Comparison of ENCODE assay signal across 11 cellular contexts in the genomic region with DNA sequence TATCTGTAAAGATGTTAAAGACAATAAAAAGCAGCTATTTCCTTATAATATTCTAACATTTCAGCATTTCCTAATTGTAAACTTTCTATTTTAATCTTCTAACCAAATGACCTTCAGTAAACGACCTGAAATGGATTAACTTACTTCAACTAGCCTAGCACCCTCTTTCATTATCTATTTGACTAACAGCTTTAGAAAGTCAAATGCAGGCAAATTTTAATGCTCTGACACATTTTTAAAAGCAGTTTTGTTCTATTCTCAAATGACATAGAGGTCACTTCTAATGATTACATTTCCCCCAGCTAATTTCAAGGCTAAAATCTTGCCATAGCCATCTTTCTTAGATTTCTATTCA. TPM values are rescaled to one million over a fixed set of nuclear protein-coding genes. Genes with fewer than 3 reads are reported as not detected.
DNase-seq lines count a peak whose midpoint lies in the region; ATAC-seq and TF ChIP-seq lines count a peak whose summit lies in the region.
"Had no signal": no experiment of that assay in that cellular context is flagged by ENCODE, and none has a peak within 500 bp of the region (broad histone marks: within the 10 kb centered on the region; RNA-seq: fewer than 3 reads in every experiment).

No MANE protein-coding gene starts in this region.

- H3K36me3 ChIP-seq in gastroesophageal sphincter, result no peaks in the 10 kb centered on the region

- no peak for DNase-seq in epithelial cell of prostate (ENCODE audit: low read depth, low spot score)
- no peak for DNase-seq in activated T-cell treated with anti-CD3 and anti-CD28 coated beads, Interleukin-2, amount 50 U/mL, for 48 hours
- DNase-seq in activated CD4-positive, alpha-beta T cell treated with anti-CD3 and anti-CD28 coated beads for 1 hour, result no peak
- no peak for DNase-seq in left ventricle myocardium superior
- DNase-seq: activated CD8-positive, alpha-beta memory T cell treated with anti-CD3 and anti-CD28 coated beads, Interleukin-2, amount 50 U/mL, for 48 hours; KBM-7; NCI-H524 treated with DMSO at 0.1 percent for 48 hours had no signal

- ATAC-seq in GM18868 (IDR thresholded peaks at IDR 0.05; ENCODE audit: unreplicated experiment), result peak; percentile 43
- peak; percentile 44 for ATAC-seq in GM21786 (IDR thresholded peaks at IDR 0.05; ENCODE audit: unreplicated experiment)
- peak; percentile 60 for ATAC-seq in HG03432 (IDR thresholded peaks at IDR 0.05; ENCODE audit: unreplicated experiment)
- no peak for ATAC-seq in left ventricle myocardium superior
- no peak for ATAC-seq in gastroesophageal sphincter

- no peak for TF ChIP-seq EP300 in gastroesophageal sphincter (IDR thresholded peaks at IDR 0.05)

- H3K4me3 ChIP-seq in gastroesophageal sphincter, result no peak overlapping the region

- H3K27me3 ChIP-seq in gastroesophageal sphincter, result no peaks in the 10 kb centered on the region

- TF ChIP-seq POLR2A in gastroesophageal sphincter (IDR thresholded peaks at IDR 0.05), result no peak

- no peaks in the 10 kb centered on the region for H3K9me3 ChIP-seq in gastroesophageal sphincter

- WGBS in gastroesophageal sphincter (ENCODE audit: low coverage in 1 of 2), 2 donors, result 30 to 36% methylated on average over 1 of the region's 1 CpG

- intact Hi-C loops in left ventricle myocardium superior (cut with micrococcal nuclease), result no loop called here

- no peaks in the 10 kb centered on the region for H3K4me1 ChIP-seq in gastroesophageal sphincter

- no peak for TF ChIP-seq CTCF in gastroesophageal sphincter (IDR thresholded peaks at IDR 0.05)

- peak overlapping the region; percentile 90 for H3K27ac ChIP-seq in epithelial cell of prostate
- no peak overlapping the region for H3K27ac ChIP-seq in gastroesophageal sphincter

RNA-seq across cellular contexts. Expression of a gene that starts 41.9 kb away (rescaled TPM):
- total RNA-seq in left ventricle myocardium superior, result 0.20 TPM
- under 1 TPM; 0.13 to 0.67 (median 0.33) TPM for total RNA-seq in gastroesophageal sphincter

Comparison
In these comparisons a context has a peak if more than half of its experiments do, and no peak if none do; other contexts are left out.
1. ATAC-seq: peak in GM18868 (single experiment), GM21786 (single experiment) and HG03432 (single experiment); none in left ventricle myocardium superior (single experiment) and gastroesophageal sphincter (single experiment).